Comparison of ENCODE assay signal across 17 cellular contexts in the genomic region with DNA sequence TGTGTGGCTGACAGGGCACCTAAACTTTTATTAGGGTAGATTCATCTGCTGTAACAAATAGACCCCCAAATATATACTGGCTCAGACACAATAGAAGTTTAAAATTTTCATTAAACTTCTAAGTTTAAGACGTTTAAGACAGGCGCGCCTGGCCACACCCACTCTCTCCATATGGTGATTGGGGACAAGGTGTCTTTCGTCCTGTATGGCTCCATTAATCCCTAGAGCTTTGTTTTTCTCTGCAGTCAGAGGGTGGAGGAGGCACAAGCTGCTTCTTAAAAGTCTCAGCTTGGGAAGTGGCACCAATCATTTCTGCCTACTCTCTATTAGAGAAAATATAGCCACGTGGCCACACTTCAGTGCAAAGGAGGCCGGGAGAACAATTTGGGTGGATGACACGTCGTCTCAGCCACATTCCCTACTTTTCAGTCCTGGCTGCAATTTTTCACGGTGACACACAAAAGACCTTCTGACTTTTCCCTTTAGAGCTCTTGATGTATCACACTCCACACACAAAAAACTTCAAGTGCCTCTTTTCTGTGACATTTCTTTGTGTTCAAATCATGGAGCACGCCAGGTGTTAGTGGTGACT.
A peak's percentile ranks its signal among the peaks of the same experiment; 100 is the strongest.
DNase-seq lines count a peak whose midpoint lies in the region; ATAC-seq, FAIRE-seq and TF ChIP-seq lines count a peak whose summit lies in the region.
"Had no signal": no experiment of that assay in that cellular context is flagged by ENCODE, and none has a peak within 500 bp of the region (broad histone marks: within the 10 kb centered on the region; RNA-seq: fewer than 3 reads in every experiment).

No MANE protein-coding gene starts in this region.

- no peaks in the 10 kb centered on the region for H3K9me3 ChIP-seq in iPS-18a (ENCODE audit: control insufficient read depth, low read depth, low read length)
- H3K9me3 ChIP-seq: BLaER1, Caco-2, HAP-1 had no signal

- CTCF ChIA-PET in WTC11 (lab: Charles Lee) = interaction anchor here (1.7 to 2.3 kb wide), 3 partner anchors 60 to 374 kb away, joined by 7 to 9 read pairs (median 9); no protein-coding TSS in a partner anchor
- CTCF ChIA-PET in RWPE1 (lab: Yijun Ruan, JAX) = interaction anchor here (1.2 kb wide), 1 partner anchor 22 kb away, joined by 3 read pairs; no protein-coding TSS in a partner anchor

- peak overlapping the region; percentile 8 for H3K27ac Mint-ChIP-seq in activated naive CD8-positive, alpha-beta T cell
- H3K27ac Mint-ChIP-seq in activated naive CD8-positive, alpha-beta T cell treated with anti-CD3 and anti-CD28 coated beads, Interleukin-2, amount 50 U/mL, for 24 hours = no peak overlapping the region
- no peak overlapping the region for H3K27ac Mint-ChIP-seq in WTC11
- H3K27ac Mint-ChIP-seq: HFFc6 had no signal

- FAIRE-seq in D721Med (lab: Jason Lieb, UNC) = no peak

- TF ChIP-seq CTCF in WTC11 (IDR thresholded peaks at IDR 0.05) = no peak
- TF ChIP-seq CTCF in D721Med (IDR thresholded peaks at IDR 0.05; ENCODE audit: insufficient read depth, missing control alignments) = no peak
- TF ChIP-seq CTCF in RWPE1 (conservative IDR thresholded peaks at IDR 0.05; ENCODE audit: low read depth) = no peak

- H3K36me3 Mint-ChIP-seq in activated naive CD8-positive, alpha-beta T cell = peaks cover 17% of the 10 kb centered on the region
- peaks cover 20% of the 10 kb centered on the region for H3K36me3 Mint-ChIP-seq in activated naive CD8-positive, alpha-beta T cell treated with anti-CD3 and anti-CD28 coated beads, Interleukin-2, amount 50 U/mL, for 24 hours (ENCODE audit: low read depth)
- H3K36me3 Mint-ChIP-seq in WTC11 = no peaks in the 10 kb centered on the region

- H3K4me3 ChIP-seq in iPS-18a (ENCODE audit: low read length) = no peak overlapping the region
- H3K4me3 ChIP-seq: BLaER1, GM23248, HAP-1 had no signal

- peaks cover 23% of the 10 kb centered on the region for H3K4me1 ChIP-seq in iPS-18a (ENCODE audit: control insufficient read depth, low read depth, low read length)
- H3K4me1 ChIP-seq: BLaER1, Caco-2, HAP-1 had no signal

- no peaks in the 10 kb centered on the region for H3K36me3 ChIP-seq in iPS-18a (ENCODE audit: control insufficient read depth, low read depth, low read length)
- H3K36me3 ChIP-seq: BLaER1, HAP-1 had no signal

- no peak overlapping the region for H3K9ac ChIP-seq in iPS-18a (ENCODE audit: low read length)
- H3K9ac ChIP-seq: BLaER1, GM23248 had no signal

- DNase-seq in activated naive CD8-positive, alpha-beta T cell treated with anti-CD3 and anti-CD28 coated beads, Interleukin-2, amount 50 U/mL, for 24 hours = no peak
- no peak for DNase-seq in WTC11 (ENCODE audit: low spot score)
- DNase-seq in stimulated activated CD8-positive, alpha-beta memory T cell treated with anti-CD3 and anti-CD28 coated beads, Interleukin-4, amount 100 ng/mL, for 48 hours = peak; percentile 1
- DNase-seq in D721Med (ENCODE audit: insufficient read length, low spot score) = no peak
- DNase-seq in NCI-H1436 treated with DMSO at 0.1 percent for 48 hours (lab: John Stamatoyannopoulos, UW) = no peak
- DNase-seq in RWPE1 (ENCODE audit: low spot score) = no peak
- DNase-seq: 8988T; AML-193; Caco-2; CD8-positive, alpha-beta memory T cell; DMS53; GM23248; HFFc6 had no signal

- no peaks in the 10 kb centered on the region for H3K27me3 Mint-ChIP-seq in activated naive CD8-positive, alpha-beta T cell
- no peaks in the 10 kb centered on the region for H3K27me3 Mint-ChIP-seq in activated naive CD8-positive, alpha-beta T cell treated with anti-CD3 and anti-CD28 coated beads, Interleukin-2, amount 50 U/mL, for 24 hours
- H3K27me3 Mint-ChIP-seq in WTC11 (ENCODE audit: low read depth) = no peaks in the 10 kb centered on the region
- H3K27me3 Mint-ChIP-seq: CD8-positive, alpha-beta memory T cell had no signal

- POLR2A ChIA-PET in WTC11 (lab: Charles Lee) = no interaction called here
- POLR2A ChIA-PET in RWPE1 (lab: Yijun Ruan, JAX; ENCODE audit: low non-redundant PET) = no interaction called here

- H3K4me3 Mint-ChIP-seq in activated naive CD8-positive, alpha-beta T cell = no peak overlapping the region
- H3K4me3 Mint-ChIP-seq in activated naive CD8-positive, alpha-beta T cell treated with anti-CD3 and anti-CD28 coated beads, Interleukin-2, amount 50 U/mL, for 24 hours = no peak overlapping the region
- no peak overlapping the region for H3K4me3 Mint-ChIP-seq in WTC11
- H3K4me3 Mint-ChIP-seq: CD8-positive, alpha-beta memory T cell; HFFc6 had no signal

- H3K9me3 Mint-ChIP-seq in activated naive CD8-positive, alpha-beta T cell (ENCODE audit: low read depth) = no peaks in the 10 kb centered on the region
- no peaks in the 10 kb centered on the region for H3K9me3 Mint-ChIP-seq in activated naive CD8-positive, alpha-beta T cell treated with anti-CD3 and anti-CD28 coated beads, Interleukin-2, amount 50 U/mL, for 24 hours
- H3K9me3 Mint-ChIP-seq in WTC11 = no peaks in the 10 kb centered on the region
- H3K9me3 Mint-ChIP-seq: CD8-positive, alpha-beta memory T cell had no signal

- no peaks in the 10 kb centered on the region for H3K27me3 ChIP-seq in iPS-18a (ENCODE audit: control insufficient read depth, insufficient read depth, low read length)
- H3K27me3 ChIP-seq: BLaER1 had no signal

- H3K27ac ChIP-seq in iPS-18a (ENCODE audit: low read length) (peak overlapping the region; percentile 40), RWPE1 (no peak overlapping the region)
- H3K27ac ChIP-seq: BLaER1, GM23248 had no signal

- H3K4me1 Mint-ChIP-seq in activated naive CD8-positive, alpha-beta T cell (ENCODE audit: low read depth) = peaks cover 13% of the 10 kb centered on the region
- peaks cover 7% of the 10 kb centered on the region for H3K4me1 Mint-ChIP-seq in activated naive CD8-positive, alpha-beta T cell treated with anti-CD3 and anti-CD28 coated beads, Interleukin-2, amount 50 U/mL, for 24 hours
- peaks cover 30% of the 10 kb centered on the region for H3K4me1 Mint-ChIP-seq in WTC11

- no peak for ATAC-seq in activated naive CD8-positive, alpha-beta T cell treated with anti-CD3 and anti-CD28 coated beads, Interleukin-2, amount 50 U/mL, for 24 hours
- ATAC-seq in WTC11 = peak; percentile 60

TF ChIP-seq in WTC11, 78 proteins besides CTCF, POLR2A, EP300 and RAD21:
- TF ChIP-seq RORB (CRISPR knock-in tag; IDR thresholded peaks at IDR 0.05) (no peak), NFYB (CRISPR knock-in tag; conservative IDR thresholded peaks at IDR 0.05; ENCODE audit: low read depth) (no peak), NR2C2 (CRISPR knock-in tag; IDR thresholded peaks at IDR 0.05) (no peak), ATF2 (CRISPR knock-in tag; IDR thresholded peaks at IDR 0.05; ENCODE audit: borderline replicate concordance, low read depth) (no peak)
